In genomic region chr1:15941044-15941840, GRCh38 we compare ENCODE assay signal across 17 cellular contexts. TPM values are rescaled to one million over a fixed set of nuclear protein-coding genes. Genes with fewer than 3 reads are reported as not detected.
DNase-seq lines count a peak whose midpoint lies in the region; ATAC-seq and TF ChIP-seq lines count a peak whose summit lies in the region.
"Had no signal": no experiment of that assay in that cellular context is flagged by ENCODE, and none has a peak within 500 bp of the region (broad histone marks: within the 10 kb centered on the region; RNA-seq: fewer than 3 reads in every experiment).

No MANE protein-coding gene starts in this region.

- H3K9me1 ChIP-seq in IMR-90 (ENCODE audit: insufficient read depth, low read length): peaks cover 25% of the 10 kb centered on the region

- H3K23ac ChIP-seq in IMR-90 (ENCODE audit: low read depth, low read length): no peak overlapping the region

- no peaks in the 10 kb centered on the region for H3K9me3 ChIP-seq in IMR-90 (ENCODE audit: control insufficient read depth, insufficient read depth, low read length)
- H3K9me3 ChIP-seq in endodermal cell (ENCODE audit: control insufficient read depth, low read length): no peaks in the 10 kb centered on the region
- H3K9me3 ChIP-seq in smooth muscle cell (replicated peaks; ENCODE audit: low read depth): no peaks in the 10 kb centered on the region

- ATAC-seq in IMR-90 (ENCODE audit: low read depth): no peak
- ATAC-seq in HG02623 (IDR thresholded peaks at IDR 0.05; ENCODE audit: unreplicated experiment): no peak
- no peak for ATAC-seq in GM19328 (IDR thresholded peaks at IDR 0.05; ENCODE audit: unreplicated experiment)
- ATAC-seq: WTC11 had no signal

- no peak overlapping the region for H2BK20ac ChIP-seq in IMR-90 (ENCODE audit: low read depth, low read length)

- no peak for TF ChIP-seq POLR2A in IMR-90 (IDR thresholded peaks at IDR 0.05; ENCODE audit: low read depth, low read length)

- H3K14ac ChIP-seq in IMR-90 (replicated peaks; ENCODE audit: low read depth, low read length): no peak overlapping the region

- H3K4me1 ChIP-seq in IMR-90 (ENCODE audit: control insufficient read depth, insufficient read depth, low read length) (peaks cover 14% of the 10 kb centered on the region), endodermal cell (ENCODE audit: control insufficient read depth, insufficient read depth, low read length) (no peaks in the 10 kb centered on the region), smooth muscle cell (ENCODE audit: low read depth) (no peaks in the 10 kb centered on the region)

- POLR2A ChIA-PET in IMR-90 (lab: Charles Lee; ENCODE audit: unreplicated experiment): no interaction called here

- H3K27me3 ChIP-seq in IMR-90 (ENCODE audit: control insufficient read depth, insufficient read depth, low read length) (no peaks in the 10 kb centered on the region), endodermal cell (ENCODE audit: control insufficient read depth, insufficient read depth, low read length, poor library complexity, severe bottlenecking) (no peaks in the 10 kb centered on the region), smooth muscle cell (ENCODE audit: low read depth) (no peaks in the 10 kb centered on the region)

- intact Hi-C loops in IMR-90 (cut with micrococcal nuclease): no loop called here

- H2AK9ac ChIP-seq in IMR-90 (replicated peaks; ENCODE audit: low read depth, low read length, poor library complexity): peak overlapping the region; percentile 7

- H3K4me3 Mint-ChIP-seq in endodermal cell: no peak overlapping the region
- H3K4me3 Mint-ChIP-seq: nephron progenitor cell, WTC11 had no signal

- peaks cover 22% of the 10 kb centered on the region for H3F3A ChIP-seq in smooth muscle cell (ENCODE audit: low read depth)

- no peak overlapping the region for H2AFZ ChIP-seq in IMR-90 (replicated peaks; ENCODE audit: low read length, poor library complexity)
- no peak overlapping the region for H2AFZ ChIP-seq in smooth muscle cell (ENCODE audit: low read depth)

- H3K4me2 ChIP-seq in IMR-90 (ENCODE audit: low read depth, low read length) (no peak overlapping the region), smooth muscle cell (no peak overlapping the region)

- no TSS peak for BruUV-seq in IMR-90 (replicated peaks; lab: Mats Ljungman, UMichigan)

- H3K9ac ChIP-seq in IMR-90 (ENCODE audit: low read depth, low read length) (no peak overlapping the region), endodermal cell (ENCODE audit: extremely low read depth, low read length, poor library complexity, severe bottlenecking) (no peak overlapping the region), smooth muscle cell (ENCODE audit: low read depth) (no peak overlapping the region)

- in situ Hi-C loops in IMR-90 (cut with MboI; ENCODE audit: low sequenced_read_pairs): no loop called here

- peak; percentile 27 for DNase-seq in activated CD4-positive, CD25-positive, alpha-beta regulatory T cell treated with anti-CD3 and anti-CD28 coated beads, Interleukin-2, amount 50 U/mL, for 72 hours
- no peak for DNase-seq in activated CD4-positive, CD25-positive, alpha-beta regulatory T cell (lab: John Stamatoyannopoulos, UW)
- DNase-seq in IMR-90 (no peak), endodermal cell (peak; percentile 46), smooth muscle cell (lab: John Stamatoyannopoulos, UW; ENCODE audit: unreplicated experiment) (no peak), NOMO-1 treated with dmso at 0.1 percent for 144 hours (lab: John Stamatoyannopoulos, UW; ENCODE audit: unreplicated experiment) (no peak)
- DNase-seq: 8988T, GDM1, mammary epithelial cell, MV-4-11, NCI-H2029, NCI-H510A treated with DMSO at 0.1 percent for 48 hours, nephron progenitor cell, SIG-M5 had no signal

- CTCF ChIA-PET in IMR-90 (lab: Yijun Ruan, JAX): no interaction called here

- peaks cover 3% of the 10 kb centered on the region; the same call in 1 of the 2 replicates for H4K20me1 ChIP-seq in IMR-90 (ENCODE audit: insufficient read depth, low read length)
- peaks cover 3% of the 10 kb centered on the region for H4K20me1 ChIP-seq in smooth muscle cell (ENCODE audit: low read depth)

- H3K4ac ChIP-seq in IMR-90 (ENCODE audit: low read depth, low read length): no peak overlapping the region; the same call in 1 of the 2 replicates

- H3K56ac ChIP-seq in IMR-90 (ENCODE audit: extremely low read depth, insufficient read depth, low read length): no peak overlapping the region

- peaks cover 49% of the 10 kb centered on the region for H3K36me3 Mint-ChIP-seq in endodermal cell (ENCODE audit: low read depth)

- no peak overlapping the region for H4K91ac ChIP-seq in IMR-90 (ENCODE audit: insufficient read depth, low read depth, low read length)

- H3K27me3 Mint-ChIP-seq in endodermal cell (ENCODE audit: insufficient read depth): no peaks in the 10 kb centered on the region

- H3K36me3 ChIP-seq in IMR-90 (ENCODE audit: control insufficient read depth, insufficient read depth, low read length) (peaks cover 72% of the 10 kb centered on the region), endodermal cell (ENCODE audit: control insufficient read depth, insufficient read depth, low read length) (peaks cover 52% of the 10 kb centered on the region), smooth muscle cell (ENCODE audit: low read depth) (no peaks in the 10 kb centered on the region)

- peaks cover 11 to 71% of the 10 kb centered on the region in 2 experiments; a peak in 3 of 4 replicates for H3K79me1 ChIP-seq in IMR-90 (ENCODE audit: low read depth in 1 of 2, low read length in 2 of 2)

- H3K4me3 ChIP-seq in IMR-90 (ENCODE audit: insufficient read depth, low read depth, low read length) (no peak overlapping the region), endodermal cell (ENCODE audit: low read length) (no peak overlapping the region), smooth muscle cell (no peak overlapping the region)

- H4K5ac ChIP-seq in IMR-90 (ENCODE audit: low read depth, low read length): no peak overlapping the region

- H2AK5ac ChIP-seq in IMR-90 (ENCODE audit: low read depth, low read length): 0 out of 2 replicates have a peak overlapping the region, but pooled peaks have one; percentile 5

- WGBS in IMR-90 (ENCODE audit: extremely low coverage in 2 of 2, insufficient read length in 1 of 2), 2 experiments: 94% methylated on average over 6 of the region's 13 CpGs; no CpG with 5 or more reads in 1 of the 2 experiments
- 95 to 97% methylated on average over 9 to 13 of the region's 13 CpGs for WGBS in endodermal cell (ENCODE audit: insufficient coverage in 1 of 2, insufficient read length in 1 of 2), 2 experiments
- 97% methylated on average over 13 of the region's 13 CpGs for WGBS in smooth muscle cell (ENCODE audit: low lambda C conversion rate)

- dilution Hi-C loops in IMR-90 (cut with HindIII; ENCODE audit: low sequenced_read_pairs, unreplicated experiment): no loop called here

- no peak overlapping the region for H3K18ac ChIP-seq in IMR-90 (ENCODE audit: low read depth, low read length)

- no peak overlapping the region for H2BK120ac ChIP-seq in IMR-90 (ENCODE audit: low read depth, low read length)

- H3K27ac Mint-ChIP-seq in endodermal cell: no peak overlapping the region
- H3K27ac Mint-ChIP-seq: WTC11 had no signal

- TF ChIP-seq CTCF in IMR-90 (conservative IDR thresholded peaks at IDR 0.05; ENCODE audit: low read depth, low read length) (no peak), endodermal cell (conservative IDR thresholded peaks at IDR 0.05) (no peak), smooth muscle cell (IDR thresholded peaks at IDR 0.05; ENCODE audit: borderline replicate concordance, insufficient read depth, poor library complexity, severe bottlenecking) (no peak)

- H3K9me3 Mint-ChIP-seq in endodermal cell: no peaks in the 10 kb centered on the region
- H3K9me3 Mint-ChIP-seq: nephron progenitor cell, WTC11 had no signal

- H3K79me2 ChIP-seq in smooth muscle cell (ENCODE audit: low read depth): no peaks in the 10 kb centered on the region

- no peak overlapping the region for H2BK5ac ChIP-seq in IMR-90 (ENCODE audit: low read depth, low read length, poor library complexity, severe bottlenecking)

- no peak overlapping the region; the same call in 1 of the 2 replicates for H3K27ac ChIP-seq in IMR-90 (ENCODE audit: insufficient read depth, low read length)
- H3K27ac ChIP-seq in endodermal cell (ENCODE audit: low read depth, low read length): no peak overlapping the region
- peak overlapping the region; percentile 41 for H3K27ac ChIP-seq in smooth muscle cell (ENCODE audit: low read depth)

- H3K4me1 Mint-ChIP-seq in endodermal cell: peaks cover 10% of the 10 kb centered on the region

- no peak overlapping the region for H2BK15ac ChIP-seq in IMR-90 (ENCODE audit: low read depth, low read length)

- no peak overlapping the region for H4K8ac ChIP-seq in IMR-90 (ENCODE audit: low read depth in 2 of 2, low read length in 2 of 2)

- TF ChIP-seq RAD21 in IMR-90 (IDR thresholded peaks at IDR 0.05; ENCODE audit: low read length): no peak

TF ChIP-seq in IMR-90, 13 proteins besides CTCF, POLR2A, EP300 and RAD21:
- TF ChIP-seq RCOR1 (IDR thresholded peaks at IDR 0.05; ENCODE audit: insufficient replicate concordance, low read length): no peak
- no peak for TF ChIP-seq USF2 (IDR thresholded peaks at IDR 0.05; ENCODE audit: low read depth, low read length)
- TF ChIP-seq SMC3 (IDR thresholded peaks at IDR 0.05; ENCODE audit: low read depth, low read length): no peak

RNA-seq across cellular contexts. Expression of gene ZBTB17, which starts 34.7 kb away (rescaled TPM):
- total RNA-seq in IMR-90 (2012; rRNA removed): 26.3 and 29.7 TPM in 2 replicates
- polyA plus RNA-seq in IMR-90 (2012; rRNA removed): 58.2 and 65.5 TPM in 2 replicates
- polyA plus RNA-seq in IMR-90 (2012; cell fraction: cytosol; rRNA removed): 27.1 and 37.4 TPM in 2 replicates
- 190 and 417 TPM in 2 replicates for polyA plus RNA-seq in IMR-90 (2012; cell fraction: nucleus; rRNA removed; ENCODE audit: low replicate concordance)
- total RNA-seq in endodermal cell: 10 to 100 TPM; 28.0 to 31.7 TPM
- polyA plus RNA-seq in endodermal cell (2013, experiment 1 of 2): 35.1 TPM
- polyA plus RNA-seq in endodermal cell (2013, experiment 2 of 2): 32.6 TPM
- 19.6 and 29.4 TPM in 2 replicates for total RNA-seq in smooth muscle cell
- polyA plus RNA-seq in smooth muscle cell: 42.5 and 43.0 TPM in 2 replicates

Comparison
In these comparisons a context has a peak if more than half of its experiments do, and no peak if none do; other contexts are left out.
1. DNase-seq: peak in activated CD4-positive, CD25-positive, alpha-beta regulatory T cell treated with anti-CD3 and anti-CD28 coated beads, Interleukin-2, amount 50 U/mL, for 72 hours (single experiment) and endodermal cell (single experiment); none in activated CD4-positive, CD25-positive, alpha-beta regulatory T cell (0 of 4), IMR-90 (single experiment), smooth muscle cell (single experiment) and NOMO-1 treated with dmso at 0.1 percent for 144 hours (single experiment).